8 cellular contexts compared by ENCODE assay signal in the genomic region with DNA sequence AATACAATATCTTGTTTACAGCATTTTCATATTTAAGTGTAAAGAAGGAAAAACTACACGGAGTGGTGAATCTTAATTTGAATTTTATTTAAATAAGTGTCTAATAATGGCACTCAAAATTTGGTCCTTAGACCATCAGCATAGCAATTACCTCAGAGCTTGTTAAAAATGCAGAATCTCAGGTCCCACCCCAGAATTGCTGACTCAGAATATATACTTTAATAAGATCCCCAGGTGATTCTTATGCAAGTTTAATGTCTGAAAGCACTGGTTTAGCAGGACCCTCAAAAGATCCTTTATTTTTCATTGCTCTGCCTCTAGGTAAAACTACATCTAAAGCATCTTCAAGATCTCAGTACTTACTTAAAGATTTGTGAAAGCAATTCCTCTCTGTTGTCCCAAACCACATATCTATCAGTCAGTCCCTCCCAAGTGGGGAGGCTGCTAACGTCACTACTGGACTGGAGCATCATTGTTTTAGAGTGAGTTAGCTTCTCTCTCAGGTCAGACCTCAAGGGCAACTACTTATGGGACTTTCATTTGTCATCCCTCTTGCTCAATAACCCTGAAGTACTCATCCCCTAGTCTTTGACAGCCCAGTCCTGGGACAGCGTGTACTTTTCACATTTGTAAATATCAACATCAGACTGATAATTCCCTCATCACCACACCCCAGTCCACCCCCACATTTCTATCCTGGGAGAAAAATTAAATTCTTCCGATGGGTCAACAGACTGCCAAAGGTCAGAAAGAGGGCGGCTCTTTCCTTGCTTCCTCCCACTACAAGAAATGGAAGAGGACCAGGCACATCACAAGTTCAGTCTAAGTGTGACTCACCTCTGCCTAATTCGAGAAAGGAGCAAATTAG.
DNase-seq lines count a peak whose midpoint lies in the region; ATAC-seq and TF ChIP-seq lines count a peak whose summit lies in the region.

No MANE protein-coding gene starts in this region.

- TF ChIP-seq POLR2A in ovary (IDR thresholded peaks at IDR 0.05): no peak

- H3K4me2 ChIP-seq in BLaER1 (peak overlapping the region; percentile 29), OCI-LY1 (ENCODE audit: low read length) (no peak overlapping the region), fibroblast of lung (ENCODE audit: extremely low read depth, insufficient read depth, low read length) (peak overlapping the region; percentile 38)

- H3K4me3 ChIP-seq in BLaER1 (no peak overlapping the region), OCI-LY1 (ENCODE audit: low read depth, low read length, poor library complexity, severe bottlenecking) (no peak overlapping the region), fibroblast of lung (replicated peaks in 1 of 4; ENCODE audit: control extremely low read depth in 1 of 4, insufficient read depth in 1 of 4, low read depth in 3 of 4, low read length in 4 of 4) (no peak overlapping the region), ovary (no peak overlapping the region)

- intact Hi-C loops in ovary (cut with DNase I): no loop called here

- ATAC-seq in HG02763 (IDR thresholded peaks at IDR 0.05; ENCODE audit: unreplicated experiment): no peak

- 22 to 26% (median 22%) methylated on average over 6 of the region's 6 CpGs for WGBS in ovary, 3 donors

- H3K9me2 ChIP-seq in OCI-LY1 (ENCODE audit: low read depth, low read length): no peaks in the 10 kb centered on the region

- H3K4me1 ChIP-seq in BLaER1: peaks cover 32% of the 10 kb centered on the region
- H3K4me1 ChIP-seq in OCI-LY1 (ENCODE audit: insufficient read depth, low read length, severe bottlenecking): peaks cover 15% of the 10 kb centered on the region
- H3K4me1 ChIP-seq in fibroblast of lung (ENCODE audit: control insufficient read depth, extremely low read depth, insufficient read depth, low read length): peaks cover 17% of the 10 kb centered on the region
- H3K4me1 ChIP-seq in ovary (ENCODE audit: insufficient read depth): peaks cover 7% of the 10 kb centered on the region

- TF ChIP-seq EP300 in ovary (IDR thresholded peaks at IDR 0.05): peak; percentile 98

- H3K36me3 ChIP-seq in BLaER1 (no peaks in the 10 kb centered on the region), OCI-LY1 (ENCODE audit: insufficient read depth, low read length) (peaks cover 16% of the 10 kb centered on the region), fibroblast of lung (ENCODE audit: control insufficient read depth, insufficient read depth, low read length) (no peaks in the 10 kb centered on the region), ovary (no peaks in the 10 kb centered on the region)

- H3K27ac ChIP-seq in BLaER1 (no peak overlapping the region), OCI-LY1 (ENCODE audit: low read depth, low read length, poor library complexity, severe bottlenecking) (peak overlapping the region; percentile 20), fibroblast of lung (ENCODE audit: insufficient read depth, low read length) (peak overlapping the region; percentile 49), ovary (peak overlapping the region in 1 of 2 donors; percentile 31)

- DNase-seq in fibroblast of lung (ENCODE audit: low read depth in 2 of 2) (peak; percentile 98 to 99), ovary (peak; percentile 52 to 91 (median 74)), GDM1 (lab: John Stamatoyannopoulos, UW) (no peak), D341Med (ENCODE audit: low spot score) (no peak), DMS53 treated with DMSO at 0.1 percent for 48 hours (lab: John Stamatoyannopoulos, UW; ENCODE audit: unreplicated experiment) (no peak)

- no peaks in the 10 kb centered on the region for H4K20me1 ChIP-seq in BLaER1
- no peaks in the 10 kb centered on the region for H4K20me1 ChIP-seq in OCI-LY1 (ENCODE audit: insufficient read depth, low read length)
- H4K20me1 ChIP-seq in fibroblast of lung (ENCODE audit: control insufficient read depth, extremely low read depth, insufficient read depth, low read length): no peaks in the 10 kb centered on the region

- no peaks in the 10 kb centered on the region; the same call in 1 of the 2 replicates for H3F3A ChIP-seq in OCI-LY1 (ENCODE audit: insufficient read depth, low read length)

- no peaks in the 10 kb centered on the region for H3K27me3 ChIP-seq in BLaER1
- no peaks in the 10 kb centered on the region for H3K27me3 ChIP-seq in OCI-LY1 (ENCODE audit: insufficient read depth, low read length)
- H3K27me3 ChIP-seq in fibroblast of lung (ENCODE audit: control insufficient read depth, insufficient read depth, low read length): no peaks in the 10 kb centered on the region
- H3K27me3 ChIP-seq in ovary: no peaks in the 10 kb centered on the region

- H3K9me3 ChIP-seq in BLaER1: peaks cover 16% of the 10 kb centered on the region
- H3K9me3 ChIP-seq in OCI-LY1 (ENCODE audit: low read length): peaks cover 3% of the 10 kb centered on the region; the same call in 1 of the 2 replicates
- no peaks in the 10 kb centered on the region for H3K9me3 ChIP-seq in fibroblast of lung (ENCODE audit: control insufficient read depth, insufficient read depth, low read depth, low read length)
- H3K9me3 ChIP-seq in ovary: no peaks in the 10 kb centered on the region

- peaks cover 76% of the 10 kb centered on the region for H3K79me2 ChIP-seq in OCI-LY1 (ENCODE audit: insufficient read depth, low read length)
- peaks cover 7% of the 10 kb centered on the region for H3K79me2 ChIP-seq in fibroblast of lung (ENCODE audit: control insufficient read depth, insufficient read depth, low read length)

- H2AFZ ChIP-seq in OCI-LY1 (ENCODE audit: low read length) (no peak overlapping the region), fibroblast of lung (ENCODE audit: low read length) (no peak overlapping the region)

- no peak overlapping the region for H3K9ac ChIP-seq in BLaER1
- no peak overlapping the region for H3K9ac ChIP-seq in OCI-LY1 (ENCODE audit: low read length)
- H3K9ac ChIP-seq in fibroblast of lung (ENCODE audit: insufficient read depth, low read length): no peak overlapping the region

- TF ChIP-seq CTCF in OCI-LY1 (IDR thresholded peaks at IDR 0.05; ENCODE audit: low read length) (no peak), fibroblast of lung (conservative IDR thresholded peaks at IDR 0.05 in 1 of 2, IDR thresholded peaks at IDR 0.05 in 1 of 2; ENCODE audit: low read depth in 1 of 2, low read length in 2 of 2) (no peak), ovary (IDR thresholded peaks at IDR 0.05) (no peak)

Comparison
In these comparisons a context has a peak if more than half of its experiments do, and no peak if none do; other contexts are left out.
1. DNase-seq: peak in fibroblast of lung (2 of 2) and ovary (5 of 5); none in GDM1 (single experiment), D341Med (single experiment) and DMS53 treated with DMSO at 0.1 percent for 48 hours (single experiment).